In the genomic region with DNA sequence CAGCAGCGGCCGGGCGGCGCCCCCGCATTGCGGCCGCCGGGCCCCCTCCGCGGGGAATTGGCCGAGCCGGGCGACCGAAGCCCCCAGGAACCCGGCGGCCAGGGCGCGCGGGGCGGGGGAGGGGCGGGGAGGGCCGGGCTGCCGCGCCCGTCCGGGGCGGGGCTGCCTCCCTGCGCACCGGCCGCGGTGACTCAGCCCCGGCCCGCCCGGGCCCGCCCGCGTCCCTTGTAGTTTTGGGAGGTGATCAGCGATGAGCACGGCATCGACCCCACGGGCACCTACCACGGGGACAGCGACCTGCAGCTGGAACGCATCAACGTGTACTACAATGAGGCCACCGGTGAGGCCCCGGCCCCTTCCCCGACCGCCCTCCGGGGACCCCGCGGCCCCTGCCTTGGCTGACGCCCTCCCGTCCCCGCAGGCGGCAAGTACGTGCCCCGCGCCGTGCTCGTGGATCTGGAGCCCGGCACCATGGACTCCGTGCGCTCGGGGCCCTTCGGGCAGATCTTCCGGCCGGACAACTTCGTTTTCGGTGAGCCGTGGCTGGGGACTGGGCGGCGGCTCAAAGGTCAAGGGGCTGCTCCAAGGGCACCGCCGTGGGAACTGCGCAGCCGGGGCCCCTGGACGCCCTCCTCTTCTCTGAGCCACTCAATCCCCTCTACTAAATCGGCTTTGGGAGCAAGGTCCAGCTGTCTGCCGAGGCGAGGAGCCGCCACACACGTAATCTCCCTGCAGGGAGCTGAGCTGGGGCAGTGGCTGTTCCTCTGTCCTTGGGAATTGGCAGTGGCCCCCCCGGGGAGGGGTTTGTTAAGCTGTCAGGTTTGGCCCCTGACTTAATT, we compare ENCODE assay signal across 8 cellular contexts. TPM values are rescaled to one million over a fixed set of nuclear protein-coding genes. Genes with fewer than 3 reads are reported as not detected.
A peak's percentile ranks its signal among the peaks of the same experiment; 100 is the strongest.
DNase-seq lines count a peak whose midpoint lies in the region; ATAC-seq and TF ChIP-seq lines count a peak whose summit lies in the region.

No MANE protein-coding gene starts in this region.

- H3K36me3 ChIP-seq in BJ (ENCODE audit: control insufficient read depth, insufficient read depth, low read length) (peaks cover 11% of the 10 kb centered on the region), osteoblast (ENCODE audit: insufficient read depth, low read length) (peaks cover 20% of the 10 kb centered on the region), thyroid gland (peaks cover 16 to 18% of the 10 kb centered on the region in 2 donors)

- no peak overlapping the region for H2AFZ ChIP-seq in osteoblast (ENCODE audit: low read length)

- 5 to 27% methylated on average over 5 to 22 of the region's 84 CpGs for WGBS in thyroid gland, 2 donors

- CTCF ChIA-PET in BJ (lab: Yijun Ruan, JAX), result interaction anchor here (1.0 to 2.5 kb wide), 8 partner anchors 9 to 195 kb away, joined by 3 to 13 read pairs (median 5); a partner anchor contains a TSS

- intact Hi-C loops in thyroid gland (cut with DNase I), result no loop called here

- DNase-seq in BJ (ENCODE audit: low read depth) (no peak), NCI-H82 (lab: John Stamatoyannopoulos, UW) (peak; percentile 94), fibroblast of the aortic adventitia (ENCODE audit: low read depth) (peak; percentile 37), osteoblast (ENCODE audit: insufficient read length, low spot score, missing footprints) (peak; percentile 99), thyroid gland (peak; percentile 47 to 56), NCI-H1436 treated with DMSO at 0.1 percent for 48 hours (lab: John Stamatoyannopoulos, UW) (no peak)
- peak; percentile 55 to 64 for DNase-seq in activated T-helper 1 cell treated with anti-CD3 and anti-CD28 coated beads, Interleukin-2, amount 50 U/mL, for 16 hours (ENCODE audit: low read depth in 1 of 2, low spot score in 1 of 2)

- H3K4me3 ChIP-seq in BJ (ENCODE audit: low read depth, low read length) (peak overlapping the region; percentile 97), fibroblast of the aortic adventitia (ENCODE audit: low read depth, low read length) (peak overlapping the region; percentile 82), osteoblast (ENCODE audit: insufficient read depth, low read length) (peak overlapping the region; percentile 89), thyroid gland (replicated peaks in 1 of 3) (peak overlapping the region; percentile 71 to 83 (median 72))

- TF ChIP-seq POLR2A in thyroid gland (IDR thresholded peaks at IDR 0.05), result no peak

- peak overlapping the region; percentile 88 for H3K4me2 ChIP-seq in osteoblast (ENCODE audit: insufficient read depth, low read length)

- H3K27me3 ChIP-seq in BJ (ENCODE audit: control insufficient read depth, insufficient read depth, low read length) (no peaks in the 10 kb centered on the region), osteoblast (ENCODE audit: insufficient read depth, low read length) (no peaks in the 10 kb centered on the region), thyroid gland (no peaks in the 10 kb centered on the region)

- POLR2A ChIA-PET in BJ (lab: Charles Lee), result interaction anchor here (1.4 kb wide), 1 partner anchor 13 kb away, joined by 4 read pairs; a partner anchor contains a TSS

- peak; percentile 11 for ATAC-seq in GM21723 (IDR thresholded peaks at IDR 0.05; ENCODE audit: unreplicated experiment)

- H3K27ac ChIP-seq in osteoblast (ENCODE audit: low read depth, low read length), result peak overlapping the region; percentile 34
- H3K27ac ChIP-seq in thyroid gland, result peak overlapping the region; percentile 66 to 74 (median 70)

- H3K9me3 ChIP-seq in osteoblast (ENCODE audit: low read depth, low read length) (no peaks in the 10 kb centered on the region), thyroid gland (no peaks in the 10 kb centered on the region)

- peaks cover 35% of the 10 kb centered on the region for H4K20me1 ChIP-seq in osteoblast (ENCODE audit: insufficient read depth, low read length)

- H3K79me2 ChIP-seq in osteoblast (ENCODE audit: insufficient read depth, low read length), result peaks cover 43% of the 10 kb centered on the region

- TF ChIP-seq CTCF in BJ (IDR thresholded peaks at IDR 0.05; ENCODE audit: insufficient read depth, low read depth, low read length), result no peak
- TF ChIP-seq CTCF in fibroblast of the aortic adventitia (IDR thresholded peaks at IDR 0.05; ENCODE audit: insufficient read depth, low read length), result no peak
- TF ChIP-seq CTCF in osteoblast (IDR thresholded peaks at IDR 0.05; ENCODE audit: extremely low read depth, low read depth, low read length), result no peak
- no peak for TF ChIP-seq CTCF in thyroid gland (IDR thresholded peaks at IDR 0.05)

- H3K4me1 ChIP-seq in osteoblast (ENCODE audit: insufficient read depth, low read length), result peaks cover 9% of the 10 kb centered on the region
- peaks cover 15 to 44% of the 10 kb centered on the region in 2 donors for H3K4me1 ChIP-seq in thyroid gland

RNA-seq across cellular contexts. Expression of a gene that starts 0.6 kb away (rescaled TPM):
- polyA plus RNA-seq in BJ (2011; rRNA removed), result 263 and 385 TPM in 2 replicates
- 213 and 239 TPM in 2 replicates for polyA minus RNA-seq in BJ (2011; rRNA and poly(A)+ RNA removed)
- 21.8 and 195 TPM in 2 replicates for total RNA-seq in fibroblast of the aortic adventitia (ENCODE audit: low replicate concordance)
- 67.7 and 74.0 TPM in 2 replicates for total RNA-seq in osteoblast
- total RNA-seq in thyroid gland, result 100 to 1,000 TPM; 181 to 757 (median 487) TPM

RNA-seq across cellular contexts. Expression of a gene that starts 9.4 kb away (rescaled TPM):
- not detected in 2 replicates for polyA plus RNA-seq in BJ (2011; rRNA removed)
- not detected in 2 replicates for polyA minus RNA-seq in BJ (2011; rRNA and poly(A)+ RNA removed)
- not detected in 2 replicates for total RNA-seq in fibroblast of the aortic adventitia (ENCODE audit: low replicate concordance)
- 0.36 TPM in 1 of 2 replicates, not detected in the other for total RNA-seq in osteoblast
- total RNA-seq in thyroid gland, result not detected

RNA-seq across cellular contexts. Expression of a gene that starts 11.0 kb away (rescaled TPM):
- polyA plus RNA-seq in BJ (2011; rRNA removed), result not detected in 2 replicates
- not detected in 2 replicates for polyA minus RNA-seq in BJ (2011; rRNA and poly(A)+ RNA removed)
- total RNA-seq in fibroblast of the aortic adventitia (ENCODE audit: low replicate concordance) (not detected in 2 replicates), osteoblast (not detected in 2 replicates), thyroid gland (under 1 TPM in 1 of 4 donors, not detected in 3; 0.33 TPM)

RNA-seq across cellular contexts. Expression of a gene that starts 13.4 kb away (rescaled TPM):
- 26.6 and 51.9 TPM in 2 replicates for polyA plus RNA-seq in BJ (2011; rRNA removed)
- polyA minus RNA-seq in BJ (2011; rRNA and poly(A)+ RNA removed), result 22.6 and 25.7 TPM in 2 replicates
- 27.1 and 43.7 TPM in 2 replicates for total RNA-seq in fibroblast of the aortic adventitia (ENCODE audit: low replicate concordance)
- total RNA-seq in osteoblast, result 46.0 and 47.4 TPM in 2 replicates
- 10 to 100 TPM; 29.8 to 39.1 (median 32.4) TPM for total RNA-seq in thyroid gland

RNA-seq across cellular contexts. Expression of a gene that starts 14.4 kb away (rescaled TPM):
- not detected in 2 replicates for polyA plus RNA-seq in BJ (2011; rRNA removed)
- 0.21 TPM in 1 of 2 replicates, not detected in the other for polyA minus RNA-seq in BJ (2011; rRNA and poly(A)+ RNA removed)
- total RNA-seq in fibroblast of the aortic adventitia (ENCODE audit: low replicate concordance) (0.09 TPM in 1 of 2 replicates, not detected in the other), osteoblast (under 0.01 TPM in 1 of 2 replicates, not detected in the other), thyroid gland (under 1 TPM in 2 of 4 donors, not detected in 2; 0.33 to 0.81 TPM)

Comparison
In these comparisons a context has a peak if more than half of its experiments do, and no peak if none do; other contexts are left out.
1. DNase-seq: peak in NCI-H82 (single experiment), activated T-helper 1 cell treated with anti-CD3 and anti-CD28 coated beads, Interleukin-2, amount 50 U/mL, for 16 hours (2 of 2), fibroblast of the aortic adventitia (single experiment), osteoblast (single experiment) and thyroid gland (2 of 2); none in BJ (single experiment) and NCI-H1436 treated with DMSO at 0.1 percent for 48 hours (single experiment).
2. Peak in every context shown above with its lines, with median percentiles within 50 percentile points of each other: H3K4me3 ChIP-seq.